Comparison of ENCODE assay signal across 8 cellular contexts in the genomic region with DNA sequence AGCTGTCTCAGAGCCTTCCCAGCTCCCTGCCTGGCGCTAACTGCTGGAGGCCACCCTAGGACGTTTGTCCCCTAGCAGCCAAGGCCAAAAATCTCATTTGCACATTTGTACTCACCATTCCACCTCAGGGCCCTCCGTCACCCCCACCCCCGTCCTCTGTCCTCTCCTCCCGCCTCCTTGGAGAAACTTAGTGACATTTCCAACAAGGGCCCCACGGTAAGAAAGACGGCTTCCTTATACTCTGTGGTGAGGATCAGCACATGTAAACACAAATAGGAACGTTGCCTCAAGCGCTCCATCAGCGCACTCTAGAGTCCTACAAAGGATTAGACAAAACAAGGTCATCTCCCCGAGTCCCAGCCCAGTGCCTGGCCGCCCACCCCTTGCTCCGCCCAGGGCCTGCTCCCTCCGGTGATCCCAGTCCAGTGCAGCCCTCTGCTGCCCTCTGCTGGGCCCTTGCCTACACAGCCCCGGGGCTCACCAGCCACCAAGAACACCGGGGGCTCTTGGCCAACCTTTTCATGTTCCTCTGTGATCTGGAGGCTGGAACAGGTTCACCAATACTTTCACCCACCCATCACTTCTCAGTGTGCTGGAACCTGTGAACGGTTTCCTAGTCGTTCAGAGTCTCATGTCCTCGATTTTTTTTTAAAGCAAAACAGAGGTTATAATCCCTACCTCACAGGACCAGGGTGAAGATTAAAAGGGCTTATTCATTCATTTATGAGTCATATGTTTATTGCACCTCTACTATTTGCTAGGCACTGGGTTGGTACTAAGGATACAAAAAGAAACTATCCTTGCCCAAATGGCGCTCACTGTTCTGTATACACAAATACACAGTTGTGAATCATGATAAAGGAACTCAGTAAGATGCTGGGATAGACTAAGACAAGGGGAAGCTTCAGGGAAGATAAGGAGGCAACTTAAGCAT. TPM values are rescaled to one million over a fixed set of nuclear protein-coding genes. Genes with fewer than 3 reads are reported as not detected.
DNase-seq lines count a peak whose midpoint lies in the region; ATAC-seq and TF ChIP-seq lines count a peak whose summit lies in the region.

No MANE protein-coding gene starts in this region.

- no peak overlapping the region for H3K4me3 ChIP-seq in astrocyte of the cerebellum (ENCODE audit: low read depth, low read length)
- H3K4me3 ChIP-seq in hepatocyte: no peak overlapping the region

- peak overlapping the region; percentile 78 for H2AFZ ChIP-seq in hepatocyte

- H3K27me3 ChIP-seq in hepatocyte: no peaks in the 10 kb centered on the region

- H3K4me1 ChIP-seq in hepatocyte (ENCODE audit: insufficient read depth): no peaks in the 10 kb centered on the region

- H3K9me2 ChIP-seq in hepatocyte (replicated peaks; ENCODE audit: insufficient read depth): no peaks in the 10 kb centered on the region

- no peaks in the 10 kb centered on the region for H3K36me3 ChIP-seq in hepatocyte (replicated peaks; ENCODE audit: insufficient read depth, low read depth)

- H3K27ac ChIP-seq in hepatocyte: peak overlapping the region; percentile 82

- no peaks in the 10 kb centered on the region for H3K9me3 ChIP-seq in hepatocyte (ENCODE audit: low read depth)

- 7% methylated on average over 19 of the region's 20 CpGs for WGBS in hepatocyte (ENCODE audit: low lambda C conversion rate, missing lambda C conversion rate)

- no peaks in the 10 kb centered on the region for H4K20me1 ChIP-seq in hepatocyte (ENCODE audit: insufficient read depth, poor library complexity, severe bottlenecking)

- peak; percentile 80 for ATAC-seq in GM18508 (IDR thresholded peaks at IDR 0.05; ENCODE audit: insufficient read depth, unreplicated experiment)
- ATAC-seq in HG03025 (IDR thresholded peaks at IDR 0.05; ENCODE audit: low FRiP score, unreplicated experiment): peak; percentile 95

- H3K79me2 ChIP-seq in hepatocyte: no peaks in the 10 kb centered on the region

- DNase-seq in NCI-H1930 (lab: John Stamatoyannopoulos, UW): peak; percentile 81 to 85
- peak; percentile 88 for DNase-seq in T1000 (lab: John Stamatoyannopoulos, UW)
- DNase-seq in astrocyte of the cerebellum (ENCODE audit: low read depth): peak; percentile 92
- peak; percentile 96 for DNase-seq in hepatocyte (ENCODE audit: low spot score)
- DNase-seq in renal cortical epithelial cell (ENCODE audit: low read depth): peak; percentile 89
- no peak for DNase-seq in cortex of kidney (lab: John Stamatoyannopoulos, UW)

- TF ChIP-seq CTCF in astrocyte of the cerebellum (IDR thresholded peaks at IDR 0.05; ENCODE audit: low read depth, low read length, missing control alignments) (peak; percentile 98), hepatocyte (IDR thresholded peaks at IDR 0.05; ENCODE audit: poor library complexity) (peak; percentile 100)

- in situ Hi-C loops in astrocyte of the cerebellum (cut with HindIII; ENCODE audit: low sequenced_read_pairs): loop anchor here (25.0 kb wide), 1 partner anchor 348 kb away; no protein-coding TSS in a partner anchor

- peak overlapping the region; percentile 74 for H3K4me2 ChIP-seq in hepatocyte

RNA-seq across cellular contexts. Expression of a gene that starts 15.2 kb away (rescaled TPM):
- 28.0 and 29.1 TPM in 2 replicates for total RNA-seq in hepatocyte
- polyA plus RNA-seq in hepatocyte: 23.6 and 24.4 TPM in 2 replicates
- total RNA-seq in renal cortical epithelial cell: 28.3 and 42.9 TPM in 2 replicates

RNA-seq across cellular contexts. Expression of a gene that starts 42.2 kb away (rescaled TPM):
- total RNA-seq in hepatocyte: 5.7 and 7.1 TPM in 2 replicates
- 3.1 and 3.2 TPM in 2 replicates for polyA plus RNA-seq in hepatocyte
- under 0.01 and 0.15 TPM in 2 replicates for total RNA-seq in renal cortical epithelial cell
